23 cellular contexts compared by ENCODE assay signal in the genomic region with DNA sequence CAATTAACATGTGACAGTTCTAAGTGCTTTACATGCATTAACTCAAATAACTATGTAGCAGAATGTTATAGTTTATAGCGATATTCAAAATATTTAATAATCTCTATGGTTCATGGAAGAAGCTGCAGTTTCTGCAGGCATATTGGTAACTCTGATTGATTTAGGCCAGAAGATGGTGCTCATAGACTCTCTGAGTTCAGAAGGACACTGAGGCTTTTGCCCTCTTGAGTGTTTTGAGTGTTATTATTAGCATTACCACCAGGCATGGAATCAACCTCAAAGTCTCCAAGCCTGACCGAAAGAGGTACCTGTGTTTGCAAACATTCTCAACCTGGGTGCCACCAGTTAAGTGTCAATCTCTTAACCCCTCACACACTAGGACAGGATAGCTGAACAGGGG.
"Had no signal": no experiment of that assay in that cellular context is flagged by ENCODE, and none has a peak within 500 bp of the region (broad histone marks: within the 10 kb centered on the region; RNA-seq: fewer than 3 reads in every experiment).

No MANE protein-coding gene starts in this region.

- H3K4me3 ChIP-seq: adrenal gland, breast epithelium, gastrocnemius medialis, lower lobe of right lung, sigmoid colon, stomach, testis had no signal

- H3K27me3 Mint-ChIP-seq: natural killer cell treated with Interleukin-12 subunit alpha and Interleukin-12 subunit beta and Interleukin-15 and Interleukin-18, amount 100 ng/mL, for 72 hours; type B pancreatic cell had no signal

- H3K27ac Mint-ChIP-seq: activated naive CD4-positive, alpha-beta T cell treated with anti-CD3 and anti-CD28 coated beads, Interleukin-2, amount 50 U/mL, for 72 hours; activated T-cell treated with anti-CD3 and anti-CD28 coated beads, Interleukin-2, amount 50 U/mL, for 72 hours; natural killer cell treated with Interleukin-12 subunit alpha and Interleukin-12 subunit beta and Interleukin-15 and Interleukin-18, amount 100 ng/mL, for 72 hours; stimulated activated effector memory CD8-positive, alpha-beta T cell treated with anti-CD3 and anti-CD28 coated beads, Interleukin-12 subunit alpha, Interleukin-12 subunit beta, amount 100 ng/mL, for 72 hours; T-helper 1 cell treated with Interleukin-12 subunit alpha and Interleukin-12 subunit beta and Interleukin-4 antibody, amounts not matched to agents 30 μg/mL and 1 μg/mL, for 36 hours; type B pancreatic cell had no signal

- H3K27me3 ChIP-seq: adrenal gland, breast epithelium, gastrocnemius medialis, sigmoid colon, stomach, testis had no signal

- H3K4me3 Mint-ChIP-seq: activated T-cell treated with anti-CD3 and anti-CD28 coated beads, Interleukin-2, amount 50 U/mL, for 72 hours; natural killer cell treated with Interleukin-12 subunit alpha and Interleukin-12 subunit beta and Interleukin-15 and Interleukin-18, amount 100 ng/mL, for 72 hours; stimulated activated effector memory CD8-positive, alpha-beta T cell treated with anti-CD3 and anti-CD28 coated beads, Interleukin-12 subunit alpha, Interleukin-12 subunit beta, amount 100 ng/mL, for 72 hours; T-helper 1 cell treated with Interleukin-12 subunit alpha and Interleukin-12 subunit beta and Interleukin-4 antibody, amounts not matched to agents 30 μg/mL and 1 μg/mL, for 36 hours; type B pancreatic cell had no signal

- H3K4me1 Mint-ChIP-seq: stimulated activated effector memory CD8-positive, alpha-beta T cell treated with anti-CD3 and anti-CD28 coated beads, Interleukin-12 subunit alpha, Interleukin-12 subunit beta, amount 100 ng/mL, for 72 hours had no signal

- H3K9me3 ChIP-seq: adrenal gland, breast epithelium, gastrocnemius medialis, lower lobe of right lung, sigmoid colon, testis had no signal

- H3K27ac ChIP-seq: adrenal gland, breast epithelium, gastrocnemius medialis, lower lobe of right lung, sigmoid colon, stomach, testis had no signal

- DNase-seq: activated CD4-positive, alpha-beta T cell treated with anti-CD3 and anti-CD28 coated beads for 1 hour; activated CD8-positive, alpha-beta memory T cell treated with anti-CD3 and anti-CD28 coated beads for 24 hours; activated CD8-positive, alpha-beta memory T cell treated with anti-CD3 and anti-CD28 coated beads, Interleukin-2, amount 50 U/mL, for 48 hours; activated gamma-delta T cell; activated T-cell treated with anti-CD3 and anti-CD28 coated beads, Interleukin-2, amount 50 U/mL, for 72 hours; adrenal gland; effector CD4-positive, alpha-beta T cell; gastrocnemius medialis; islet precursor cell; left colon; lower lobe of right lung; posterior cingulate gyrus; sigmoid colon; stimulated activated CD4-positive, alpha-beta T cell treated with anti-CD3 and anti-CD28 coated beads, Interleukin-4, amount 100 ng/mL, for 24 hours; stomach; testis had no signal

- ATAC-seq: activated naive CD4-positive, alpha-beta T cell treated with anti-CD3 and anti-CD28 coated beads, Interleukin-2, amount 50 U/mL, for 72 hours; activated T-cell treated with anti-CD3 and anti-CD28 coated beads, Interleukin-2, amount 50 U/mL, for 72 hours; esophagus mucosa; gastrocnemius medialis; left colon; lower lobe of right lung; natural killer cell treated with Interleukin-12 subunit alpha and Interleukin-12 subunit beta and Interleukin-15 and Interleukin-18, amount 100 ng/mL, for 72 hours; stimulated activated effector memory CD8-positive, alpha-beta T cell treated with anti-CD3 and anti-CD28 coated beads, Interleukin-12 subunit alpha, Interleukin-12 subunit beta, amount 100 ng/mL, for 72 hours had no signal

- H3K36me3 ChIP-seq: adrenal gland, breast epithelium, gastrocnemius medialis, lower lobe of right lung, sigmoid colon, stomach had no signal

- H3K4me1 ChIP-seq: adrenal gland, breast epithelium, gastrocnemius medialis, lower lobe of right lung, sigmoid colon, stomach, testis had no signal

- H3K9me3 Mint-ChIP-seq: type B pancreatic cell had no signal

- H3K36me3 Mint-ChIP-seq: stimulated activated effector memory CD8-positive, alpha-beta T cell treated with anti-CD3 and anti-CD28 coated beads, Interleukin-12 subunit alpha, Interleukin-12 subunit beta, amount 100 ng/mL, for 72 hours; type B pancreatic cell had no signal
